10 cellular contexts compared by ENCODE assay signal in the genomic region with DNA sequence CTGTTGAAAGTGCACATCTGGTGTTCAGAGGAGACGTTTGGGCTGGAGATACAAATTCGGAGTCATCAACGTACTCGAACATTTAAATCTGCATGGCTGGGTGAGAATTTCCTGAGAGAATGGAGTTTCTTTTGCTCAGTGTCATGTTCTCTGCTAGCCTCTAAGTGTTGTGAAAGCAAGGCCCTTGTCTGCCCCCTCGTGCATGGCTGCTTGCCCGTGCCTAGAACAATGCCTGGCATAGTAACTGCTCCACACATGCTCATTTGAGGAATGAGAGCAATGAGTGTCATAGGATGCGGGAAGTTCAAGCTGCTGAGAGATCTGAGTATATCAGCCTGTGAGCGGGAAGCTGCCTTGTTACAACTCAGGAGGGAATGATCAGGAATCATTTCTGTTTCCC.
A peak's percentile ranks its signal among the peaks of the same experiment; 100 is the strongest.
DNase-seq lines count a peak whose midpoint lies in the region; ATAC-seq and TF ChIP-seq lines count a peak whose summit lies in the region.
"Had no signal": no experiment of that assay in that cellular context is flagged by ENCODE, and none has a peak within 500 bp of the region (broad histone marks: within the 10 kb centered on the region; RNA-seq: fewer than 3 reads in every experiment).

No MANE protein-coding gene starts in this region.

- H3K36me3 Mint-ChIP-seq in immature natural killer cell = no peaks in the 10 kb centered on the region

- intact Hi-C loops in mammary epithelial cell (cut with micrococcal nuclease) = no loop called here

- H3K79me2 ChIP-seq in mammary epithelial cell (ENCODE audit: insufficient read depth, low read length) = no peaks in the 10 kb centered on the region

- no peak overlapping the region for H3K4me3 ChIP-seq in mammary epithelial cell (replicated peaks in 1 of 3; ENCODE audit: insufficient read depth in 1 of 3, low read depth in 2 of 3, low read length in 3 of 3)

- H3K4me1 Mint-ChIP-seq in immature natural killer cell = peaks cover 19 to 21% of the 10 kb centered on the region in 2 donors

- peaks cover 0 to 17% (median 10%) of the 10 kb centered on the region in 3 donors for H3K27me3 Mint-ChIP-seq in immature natural killer cell (ENCODE audit: low read depth in 3 of 3)

- BruUV-seq in mammary epithelial cell (replicated peaks; lab: Mats Ljungman, UMichigan) = no TSS peak

- no peaks in the 10 kb centered on the region for H3K27me3 ChIP-seq in mammary epithelial cell (ENCODE audit: insufficient read depth, low read length)
- peaks cover 4% of the 10 kb centered on the region for H3K27me3 ChIP-seq in foreskin keratinocyte

- ATAC-seq in foreskin keratinocyte = no peak
- ATAC-seq in GM21390 (IDR thresholded peaks at IDR 0.05; ENCODE audit: unreplicated experiment) = no peak

- H3K4me2 ChIP-seq in mammary epithelial cell (ENCODE audit: insufficient read depth, low read depth, low read length) = no peak overlapping the region

- H3K9me3 Mint-ChIP-seq in immature natural killer cell = no peaks in the 10 kb centered on the region
- H3K9me3 Mint-ChIP-seq: CD4-positive, alpha-beta T cell had no signal

- H2AFZ ChIP-seq in mammary epithelial cell (ENCODE audit: low read depth, low read length) = no peak overlapping the region

- 7% methylated on average over 7 of the region's 8 CpGs for WGBS in mammary epithelial cell (ENCODE audit: low coverage, missing lambda C conversion rate)

- DNase-seq in AG08396 (ENCODE audit: low spot score) (peak; percentile 16), M059J (ENCODE audit: low read depth) (peak; percentile 22), mammary epithelial cell (peak; percentile 46), inferior parietal cortex (ENCODE audit: extremely low spot score) (peak; percentile 89), immature natural killer cell (no peak), foreskin keratinocyte (no peak), DMS114 treated with DMSO at 0.1 percent for 48 hours (lab: John Stamatoyannopoulos, UW; ENCODE audit: unreplicated experiment) (no peak)
- DNase-seq: activated CD4-positive, alpha-beta T cell treated with anti-CD3 and anti-CD28 coated beads, Interleukin-2, amount 50 U/mL, for 1 hour; CD4-positive, alpha-beta T cell had no signal

- no peaks in the 10 kb centered on the region for H3K9me3 ChIP-seq in mammary epithelial cell (replicated peaks; ENCODE audit: insufficient read depth, low read length)

- H3K27ac ChIP-seq in mammary epithelial cell (ENCODE audit: insufficient read depth, low read depth, low read length) (no peak overlapping the region), foreskin keratinocyte (no peak overlapping the region)

- in situ Hi-C loops in mammary epithelial cell (cut with MboI; ENCODE audit: low sequenced_read_pairs in 2 of 2) = no loop called here

- CTCF ChIA-PET in mammary epithelial cell (lab: Charles Lee; ENCODE audit: low non-redundant PET) = no interaction called here

- TF ChIP-seq CTCF in mammary epithelial cell (conservative IDR thresholded peaks at IDR 0.05 in 1 of 2, IDR thresholded peaks at IDR 0.05 in 1 of 2; ENCODE audit: extremely low read depth in 1 of 2, insufficient read depth in 1 of 2, low read depth in 1 of 2, low read length in 2 of 2) (peak; percentile 11 to 36), foreskin keratinocyte (conservative IDR thresholded peaks at IDR 0.05) (no peak)

- no peak overlapping the region for H3K27ac Mint-ChIP-seq in immature natural killer cell
- H3K27ac Mint-ChIP-seq: CD4-positive, alpha-beta T cell had no signal

- H3K36me3 ChIP-seq in mammary epithelial cell (ENCODE audit: insufficient read depth, low read length) = no peaks in the 10 kb centered on the region

- H3K4me1 ChIP-seq in mammary epithelial cell (ENCODE audit: insufficient read depth, low read length) (no peaks in the 10 kb centered on the region), foreskin keratinocyte (no peaks in the 10 kb centered on the region)

- H3K9ac ChIP-seq in mammary epithelial cell (ENCODE audit: insufficient read depth, low read length) = no peak overlapping the region

- H3K4me3 Mint-ChIP-seq in immature natural killer cell = no peak overlapping the region
- H3K4me3 Mint-ChIP-seq: CD4-positive, alpha-beta T cell had no signal

- dilution Hi-C loops in mammary epithelial cell (cut with HindIII; ENCODE audit: low sequenced_read_pairs) = loop anchor here (5.0 kb wide), 1 partner anchor 33 kb away; no protein-coding TSS in a partner anchor

- H4K20me1 ChIP-seq in mammary epithelial cell (ENCODE audit: insufficient read depth, low read length) = no peaks in the 10 kb centered on the region

Comparison
In these comparisons a context has a peak if more than half of its experiments do, and no peak if none do; other contexts are left out.
1. DNase-seq: peak in AG08396 (single experiment), M059J (single experiment), mammary epithelial cell (single experiment) and inferior parietal cortex (single experiment); none in immature natural killer cell (0 of 3), foreskin keratinocyte (0 of 2) and DMS114 treated with DMSO at 0.1 percent for 48 hours (single experiment).